Comparison of ENCODE assay signal across 8 cellular contexts in the genomic region with DNA sequence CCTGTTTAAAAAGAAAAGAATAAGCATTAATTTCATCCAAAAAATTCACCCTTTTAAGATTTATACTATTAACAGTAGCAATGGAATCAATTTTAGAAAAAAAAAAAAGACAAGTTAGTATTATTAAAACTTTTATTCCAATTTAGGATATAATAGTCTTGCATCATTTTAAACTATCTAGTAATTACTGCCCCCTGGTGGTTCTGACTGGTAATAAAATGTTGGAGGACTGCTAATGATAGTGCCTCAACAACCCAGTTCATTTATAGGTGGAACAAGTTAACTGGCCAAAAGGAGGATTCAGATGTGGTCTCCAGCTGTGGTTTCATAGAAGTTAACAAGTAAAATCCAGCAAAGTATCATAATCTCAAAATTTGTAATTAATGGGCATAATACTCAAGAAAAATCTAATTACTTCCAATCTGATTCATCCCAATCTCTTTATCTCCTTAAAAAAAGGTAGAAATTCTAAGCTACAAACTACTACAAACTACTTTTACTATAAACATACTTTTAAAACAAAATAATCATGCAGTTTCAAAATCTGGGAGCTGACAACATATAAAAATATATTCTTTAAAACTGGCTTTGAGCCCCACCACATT. TPM values are rescaled to one million over a fixed set of nuclear protein-coding genes. Genes with fewer than 3 reads are reported as not detected.
DNase-seq lines count a peak whose midpoint lies in the region; ATAC-seq and TF ChIP-seq lines count a peak whose summit lies in the region.

No MANE protein-coding gene starts in this region.

- no peaks in the 10 kb centered on the region for H3K27me3 ChIP-seq in hepatocyte

- H3K4me3 ChIP-seq in OCI-LY7 (ENCODE audit: low read depth, low read length, poor library complexity, severe bottlenecking): no peak overlapping the region
- no peak overlapping the region for H3K4me3 ChIP-seq in hepatocyte

- CTCF ChIA-PET in OCI-LY7 (lab: Charles Lee; ENCODE audit: unreplicated experiment): interaction anchor here (1.0 kb wide), 1 partner anchor 9 kb away, joined by 3 read pairs; no protein-coding TSS in a partner anchor

- no peaks in the 10 kb centered on the region for H3K4me1 ChIP-seq in OCI-LY7 (ENCODE audit: insufficient read depth, low read length, poor library complexity, severe bottlenecking)
- H3K4me1 ChIP-seq in hepatocyte (ENCODE audit: insufficient read depth): no peaks in the 10 kb centered on the region

- peak; percentile 98 for TF ChIP-seq CTCF in OCI-LY7 (conservative IDR thresholded peaks at IDR 0.05; ENCODE audit: low read length)
- peak; percentile 68 for TF ChIP-seq CTCF in hepatocyte (IDR thresholded peaks at IDR 0.05; ENCODE audit: poor library complexity)

- peak; percentile 5 for DNase-seq in NK-92 (lab: John Stamatoyannopoulos, UW; ENCODE audit: unreplicated experiment)
- DNase-seq in NK-92 treated with Interleukin-12 subunit alpha and Interleukin-12 subunit beta, amount 100 ng/mL, for 24 hours (lab: John Stamatoyannopoulos, UW): no peak
- DNase-seq in HUDEP-2 (lab: John Stamatoyannopoulos, UW; ENCODE audit: unreplicated experiment in 76 of 76): peak in 54 of 76 experiments; percentile 2 to 78 (median 43)
- peak; percentile 78 for DNase-seq in OCI-LY7 (ENCODE audit: low spot score)
- DNase-seq in amniotic epithelial cell (ENCODE audit: low read depth): peak; percentile 62
- peak; percentile 82 for DNase-seq in hepatocyte (ENCODE audit: low spot score)
- DNase-seq in stimulated activated CD4-positive, alpha-beta T cell treated with anti-CD3 and anti-CD28 coated beads, Interleukin-1b, Interleukin-23, amount 100 ng/mL, for 24 hours (ENCODE audit: low read depth in 4 of 4, low spot score in 1 of 4): peak in 3 of 4 experiments; percentile 21 to 49 (median 25)

- H3K79me2 ChIP-seq in OCI-LY7 (ENCODE audit: insufficient read depth, low read depth, low read length) (no peaks in the 10 kb centered on the region), hepatocyte (no peaks in the 10 kb centered on the region)

- intact Hi-C loops in OCI-LY7 (cut with micrococcal nuclease; ENCODE audit: unreplicated experiment): loop anchor here (2.0 to 10.0 kb wide), 2 partner anchors 198 to 300 kb away; a partner anchor contains a TSS

- H3K9me3 ChIP-seq in OCI-LY7 (ENCODE audit: low read length) (no peaks in the 10 kb centered on the region), hepatocyte (ENCODE audit: low read depth) (no peaks in the 10 kb centered on the region)

- H4K20me1 ChIP-seq in OCI-LY7 (ENCODE audit: insufficient read depth, low read length): 0 out of 2 replicates have a peak, but pooled peaks cover 3% of the 10 kb centered on the region
- no peaks in the 10 kb centered on the region for H4K20me1 ChIP-seq in hepatocyte (ENCODE audit: insufficient read depth, poor library complexity, severe bottlenecking)

- H3K9me2 ChIP-seq in OCI-LY7 (ENCODE audit: insufficient read depth, low read length) (no peaks in the 10 kb centered on the region), hepatocyte (replicated peaks; ENCODE audit: insufficient read depth) (no peaks in the 10 kb centered on the region)

- POLR2A ChIA-PET in OCI-LY7 (lab: Charles Lee): interaction anchor here (0.7 to 1.7 kb wide), 5 partner anchors 18 to 239 kb away, joined by 3 to 5 read pairs (median 3); no protein-coding TSS in a partner anchor

- H3K27ac ChIP-seq in OCI-LY7 (ENCODE audit: low read depth, low read length, poor library complexity, severe bottlenecking): no peak overlapping the region
- H3K27ac ChIP-seq in hepatocyte: no peak overlapping the region

- ATAC-seq in GM21526 (IDR thresholded peaks at IDR 0.05; ENCODE audit: low FRiP score, unreplicated experiment): peak; percentile 90

- H2AFZ ChIP-seq in OCI-LY7 (ENCODE audit: low read length) (no peak overlapping the region), hepatocyte (no peak overlapping the region)

- H3K4me2 ChIP-seq in OCI-LY7 (ENCODE audit: low read length) (no peak overlapping the region), hepatocyte (no peak overlapping the region)

- H3K36me3 ChIP-seq in OCI-LY7 (ENCODE audit: insufficient read depth, low read length) (peaks cover 84% of the 10 kb centered on the region), hepatocyte (replicated peaks; ENCODE audit: insufficient read depth, low read depth) (peaks cover 4% of the 10 kb centered on the region)

- BruUV-seq in OCI-LY7 (replicated peaks; lab: Mats Ljungman, UMichigan): no TSS peak

RNA-seq across cellular contexts. Expression of a gene that starts 30.7 kb away (rescaled TPM):
- 0.36 TPM in 1 of 2 replicates, not detected in the other for total RNA-seq in OCI-LY7 (2014; rRNA removed; shearing (Covaris generic))
- not detected in 2 replicates for total RNA-seq in OCI-LY7 (2022)
- not detected in 2 replicates for total RNA-seq in hepatocyte
- not detected in 2 replicates for polyA plus RNA-seq in hepatocyte

RNA-seq across cellular contexts. Expression of a gene that starts 50.2 kb away (rescaled TPM):
- 76.3 and 106 TPM in 2 replicates for total RNA-seq in OCI-LY7 (2014; rRNA removed; shearing (Covaris generic))
- total RNA-seq in OCI-LY7 (2022) (77.9 and 84.4 TPM in 2 replicates), hepatocyte (88.7 and 89.6 TPM in 2 replicates)
- 49.5 and 58.2 TPM in 2 replicates for polyA plus RNA-seq in hepatocyte

RNA-seq across cellular contexts. Expression of a gene that starts 51.0 kb away (rescaled TPM):
- 9.0 and 16.0 TPM in 2 replicates for total RNA-seq in OCI-LY7 (2014; rRNA removed; shearing (Covaris generic))
- total RNA-seq in OCI-LY7 (2022): 12.9 TPM in 2 replicates
- total RNA-seq in hepatocyte: 13.2 and 20.0 TPM in 2 replicates
- 19.4 and 23.1 TPM in 2 replicates for polyA plus RNA-seq in hepatocyte
